ENCODE assay signal across 21 cellular contexts in the genomic region with DNA sequence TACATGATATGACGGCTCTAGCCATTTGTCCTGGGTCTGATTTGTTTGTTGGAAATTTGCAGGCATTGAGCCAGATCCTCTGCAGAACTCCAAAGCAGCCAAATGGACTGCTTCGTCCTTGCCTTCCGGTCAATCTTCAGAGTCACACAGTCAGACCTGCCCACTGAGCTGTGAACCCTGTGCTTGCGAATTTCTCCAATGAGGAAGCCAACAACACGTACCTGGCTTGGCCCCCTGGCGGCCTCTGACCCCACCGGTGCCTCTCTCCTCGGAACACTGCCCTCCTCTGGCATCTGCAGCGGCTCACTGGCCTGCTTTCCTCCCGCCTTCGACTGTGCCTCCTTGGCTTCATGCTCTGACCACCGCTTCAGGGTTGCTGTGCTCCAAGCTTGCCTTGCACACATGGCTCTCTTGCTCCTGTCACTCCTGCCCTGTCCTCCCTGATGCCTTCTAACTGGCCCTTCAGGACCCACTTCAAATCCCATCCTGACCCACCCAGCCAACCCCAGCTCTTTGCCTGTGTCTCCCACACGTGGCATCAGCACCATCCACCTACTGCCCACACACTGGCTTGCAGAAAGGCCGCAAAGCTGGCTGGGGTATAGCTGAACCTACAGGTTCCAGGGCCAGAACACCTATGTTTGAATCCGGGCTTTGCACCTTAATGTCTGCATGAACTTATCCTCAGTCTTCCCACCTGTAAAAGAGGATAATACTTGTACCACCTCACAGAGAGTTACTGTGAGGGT.
A peak's percentile ranks its signal among the peaks of the same experiment; 100 is the strongest.
DNase-seq lines count a peak whose midpoint lies in the region; ATAC-seq and TF ChIP-seq lines count a peak whose summit lies in the region.
"Had no signal": no experiment of that assay in that cellular context is flagged by ENCODE, and none has a peak within 500 bp of the region (broad histone marks: within the 10 kb centered on the region; RNA-seq: fewer than 3 reads in every experiment).

No MANE protein-coding gene starts in this region.

- no peaks in the 10 kb centered on the region for H3K27me3 Mint-ChIP-seq in WTC11 (ENCODE audit: low read depth)

- H2BK15ac ChIP-seq in neuronal stem cell (ENCODE audit: low read length), result peak overlapping the region; percentile 17

- no peak for TF ChIP-seq POLR2A in heart left ventricle (IDR thresholded peaks at IDR 0.05)

- H3K4me3 Mint-ChIP-seq in WTC11, result no peak overlapping the region
- H3K4me3 Mint-ChIP-seq: activated naive CD4-positive, alpha-beta T cell treated with anti-CD3 and anti-CD28 coated beads for 36 hours; immature natural killer cell; stimulated activated memory B cell treated with anti-CD40 and anti-IgM and Interleukin-4, amounts not matched to agents 10 μg/mL and 1 μg/mL and 100 μg/mL, for 72 hours had no signal

- H3K23ac ChIP-seq in neuronal stem cell (ENCODE audit: low read depth, low read length, poor library complexity), result peak overlapping the region; percentile 65

- H3K14ac ChIP-seq in neuronal stem cell (ENCODE audit: low read length), result no peak overlapping the region

- no peak overlapping the region for H3K4me2 ChIP-seq in neuronal stem cell (ENCODE audit: insufficient read depth, low read length, poor library complexity, severe bottlenecking)
- H3K4me2 ChIP-seq: BLaER1 had no signal

- 58 to 68% (median 62%) methylated on average over 15 of the region's 15 CpGs for WGBS in heart left ventricle, 4 donors
- no CpG with 5 or more reads among the region's 15 CpGs for WGBS in neuronal stem cell (ENCODE audit: extremely low coverage in 2 of 2, insufficient read length in 2 of 2, insufficient replicate concordance in 1 of 2), 2 donors

- H2AK5ac ChIP-seq in neuronal stem cell (ENCODE audit: low read depth, low read length), result no peak overlapping the region

- no peaks in the 10 kb centered on the region for H3K27me3 ChIP-seq in heart left ventricle
- peaks cover 0 to 3% (median 0%) of the 10 kb centered on the region in 3 experiments for H3K27me3 ChIP-seq in neuronal stem cell (ENCODE audit: control insufficient read depth in 3 of 3, insufficient read depth in 3 of 3, low read depth in 1 of 3, low read length in 3 of 3)
- no peaks in the 10 kb centered on the region; the same call in 1 of the 2 replicates for H3K27me3 ChIP-seq in MG63
- H3K27me3 ChIP-seq: BLaER1 had no signal

- DNase-seq in ELF-1 (ENCODE audit: low read depth, low spot score) (peak; percentile 88), WTC11 (ENCODE audit: low spot score) (peak; percentile 83), heart left ventricle (no peak), neuronal stem cell (ENCODE audit: low spot score) (no peak), NCI-H748 (lab: John Stamatoyannopoulos, UW; ENCODE audit: unreplicated experiment) (no peak), MG63 (no peak), DMS153 treated with DMSO at 0.1 percent for 48 hours (lab: John Stamatoyannopoulos, UW; ENCODE audit: unreplicated experiment) (no peak), G401 (ENCODE audit: low spot score) (no peak)
- DNase-seq: activated naive CD4-positive, alpha-beta T cell treated with anti-CD3 and anti-CD28 coated beads for 36 hours; DND-41; esophagus squamous epithelium; immature natural killer cell; mucosa of descending colon; NCI-H2029 treated with DMSO at 0.1 percent for 48 hours; NK-92 treated with Interleukin-12 subunit alpha and Interleukin-12 subunit beta, amount 100 ng/mL, for 24 hours; SHP77 treated with DMSO at 0.1 percent for 48 hours; stimulated activated CD4-positive, alpha-beta T cell treated with anti-CD3 and anti-CD28 coated beads, Interleukin-4, amount 100 ng/mL, for 24 hours had no signal

- peaks cover 0 to 11% (median 0%) of the 10 kb centered on the region in 12 donors for H3K9me3 ChIP-seq in heart left ventricle
- H3K9me3 ChIP-seq in neuronal stem cell (replicated peaks in 1 of 2; ENCODE audit: control insufficient read depth in 2 of 2, insufficient read depth in 1 of 2, low read depth in 1 of 2, low read length in 2 of 2), result peaks cover 1 to 10% of the 10 kb centered on the region in 2 donors
- H3K9me3 ChIP-seq in MG63, result no peaks in the 10 kb centered on the region
- H3K9me3 ChIP-seq: esophagus squamous epithelium, mucosa of descending colon, prostate gland had no signal

- no peak overlapping the region for H3K27ac Mint-ChIP-seq in WTC11
- H3K27ac Mint-ChIP-seq: activated naive CD4-positive, alpha-beta T cell treated with anti-CD3 and anti-CD28 coated beads for 36 hours; immature natural killer cell; stimulated activated memory B cell treated with anti-CD40 and anti-IgM and Interleukin-4, amounts not matched to agents 10 μg/mL and 1 μg/mL and 100 μg/mL, for 72 hours had no signal

- H4K8ac ChIP-seq in neuronal stem cell (ENCODE audit: low read depth, low read length), result no peak overlapping the region

- intact Hi-C loops in heart left ventricle (cut with DNase I), result loop anchor here in 1 of 10 donors (10.0 kb wide), 1 partner anchor 57 kb away; no protein-coding TSS in a partner anchor

- peaks cover 0 to 39% (median 17%) of the 10 kb centered on the region in 12 donors for H3K4me1 ChIP-seq in heart left ventricle
- peaks cover 5% of the 10 kb centered on the region in 2 donors for H3K4me1 ChIP-seq in neuronal stem cell (ENCODE audit: control insufficient read depth in 2 of 2, insufficient read depth in 1 of 2, low read depth in 1 of 2, low read length in 2 of 2)
- H3K4me1 ChIP-seq: prostate gland had no signal

- H3K79me1 ChIP-seq in neuronal stem cell (ENCODE audit: low read depth, low read length), result no peaks in the 10 kb centered on the region

- H3K4ac ChIP-seq in neuronal stem cell (ENCODE audit: low read length), result no peak overlapping the region

- no peak overlapping the region for H2BK12ac ChIP-seq in neuronal stem cell (ENCODE audit: low read length)

- ATAC-seq in WTC11 (peak; percentile 98), heart left ventricle (peak; percentile 21 to 50 (median 31))
- ATAC-seq: GM12878; mucosa of descending colon; stimulated activated memory B cell treated with anti-CD40 and anti-IgM and Interleukin-4, amounts not matched to agents 10 μg/mL and 1 μg/mL and 100 μg/mL, for 72 hours had no signal

- H2BK5ac ChIP-seq in neuronal stem cell (ENCODE audit: low read length), result no peak overlapping the region

- no peak overlapping the region for H3K4me3 ChIP-seq in heart left ventricle
- H3K4me3 ChIP-seq in neuronal stem cell (ENCODE audit: low read length in 2 of 2), result no peak overlapping the region
- no peak overlapping the region for H3K4me3 ChIP-seq in MG63
- H3K4me3 ChIP-seq: BLaER1, esophagus squamous epithelium, GM12878, mucosa of descending colon, prostate gland had no signal

- H4K91ac ChIP-seq in neuronal stem cell (ENCODE audit: low read depth, low read length, poor library complexity), result no peak overlapping the region

- peaks cover 39% of the 10 kb centered on the region for H3K4me1 Mint-ChIP-seq in WTC11
- H3K4me1 Mint-ChIP-seq: stimulated activated memory B cell treated with anti-CD40 and anti-IgM and Interleukin-4, amounts not matched to agents 10 μg/mL and 1 μg/mL and 100 μg/mL, for 72 hours had no signal

- in situ Hi-C loops in G401 (cut with HindIII; ENCODE audit: low sequenced_read_pairs), result no loop called here

- no peak overlapping the region for H3K18ac ChIP-seq in neuronal stem cell (ENCODE audit: low read length)

- no peaks in the 10 kb centered on the region for H3K36me3 ChIP-seq in heart left ventricle
- H3K36me3 ChIP-seq in neuronal stem cell (replicated peaks in 1 of 2; ENCODE audit: control insufficient read depth in 2 of 2, insufficient read depth in 2 of 2, low read length in 2 of 2), result no peaks in the 10 kb centered on the region
- no peaks in the 10 kb centered on the region for H3K36me3 ChIP-seq in MG63
- H3K36me3 ChIP-seq: BLaER1, esophagus squamous epithelium, prostate gland had no signal

- peak; percentile 39 for TF ChIP-seq CTCF in WTC11 (IDR thresholded peaks at IDR 0.05)
- peak in 5 of 12 donors; percentile 10 to 36 (median 11) for TF ChIP-seq CTCF in heart left ventricle (IDR thresholded peaks at IDR 0.05)

- H2BK120ac ChIP-seq in neuronal stem cell (ENCODE audit: low read depth, low read length), result no peak overlapping the region

- peaks cover 15% of the 10 kb centered on the region for H3K36me3 Mint-ChIP-seq in WTC11
- H3K36me3 Mint-ChIP-seq: immature natural killer cell; stimulated activated memory B cell treated with anti-CD40 and anti-IgM and Interleukin-4, amounts not matched to agents 10 μg/mL and 1 μg/mL and 100 μg/mL, for 72 hours had no signal

- POLR2A ChIA-PET in WTC11 (lab: Charles Lee), result no interaction called here

- peak overlapping the region in 9 of 12 donors; percentile 19 to 85 (median 60) for H3K27ac ChIP-seq in heart left ventricle
- H3K27ac ChIP-seq in neuronal stem cell (replicated peaks; ENCODE audit: low read length), result no peak overlapping the region
- H3K27ac ChIP-seq: BLaER1, esophagus squamous epithelium, prostate gland had no signal

- H3K9ac ChIP-seq in neuronal stem cell (ENCODE audit: low read depth, low read length, poor library complexity), result no peak overlapping the region
- H3K9ac ChIP-seq: BLaER1 had no signal

- CTCF ChIA-PET in WTC11 (lab: Charles Lee), result interaction anchor here (0.5 to 3.9 kb wide), 51 partner anchors 9 to 350 kb away, joined by 3 to 34 read pairs (median 4); partner anchors contain the start of genes CHRNB2 and KCNN3

- H2AFZ ChIP-seq in neuronal stem cell (ENCODE audit: low read length), result no peak overlapping the region

- H3K9me3 Mint-ChIP-seq in WTC11, result peaks cover 21% of the 10 kb centered on the region
- H3K9me3 Mint-ChIP-seq: activated naive CD4-positive, alpha-beta T cell treated with anti-CD3 and anti-CD28 coated beads for 36 hours; immature natural killer cell had no signal

TF ChIP-seq in WTC11, 78 proteins besides CTCF, POLR2A, EP300 and RAD21 (continues in another document):
- TF ChIP-seq ZNF232 (CRISPR knock-in tag; IDR thresholded peaks at IDR 0.05) (0 out of 2 replicates have a peak, but pooled peaks have one; percentile 31), HMGXB4 (CRISPR knock-in tag; IDR thresholded peaks at IDR 0.05) (0 out of 2 replicates have a peak, but pooled peaks have one; percentile 29), MAX (CRISPR knock-in tag; IDR thresholded peaks at IDR 0.05) (peak; percentile 75)

Comparison
In these comparisons a context has a peak if more than half of its experiments do, and no peak if none do; other contexts are left out.
1. DNase-seq: peak in ELF-1 (single experiment) and WTC11 (single experiment); none in heart left ventricle (0 of 5), neuronal stem cell (single experiment), NCI-H748 (single experiment), MG63 (single experiment), DMS153 treated with DMSO at 0.1 percent for 48 hours (single experiment) and G401 (single experiment).